9 cellular contexts compared by ENCODE assay signal in the genomic region with DNA sequence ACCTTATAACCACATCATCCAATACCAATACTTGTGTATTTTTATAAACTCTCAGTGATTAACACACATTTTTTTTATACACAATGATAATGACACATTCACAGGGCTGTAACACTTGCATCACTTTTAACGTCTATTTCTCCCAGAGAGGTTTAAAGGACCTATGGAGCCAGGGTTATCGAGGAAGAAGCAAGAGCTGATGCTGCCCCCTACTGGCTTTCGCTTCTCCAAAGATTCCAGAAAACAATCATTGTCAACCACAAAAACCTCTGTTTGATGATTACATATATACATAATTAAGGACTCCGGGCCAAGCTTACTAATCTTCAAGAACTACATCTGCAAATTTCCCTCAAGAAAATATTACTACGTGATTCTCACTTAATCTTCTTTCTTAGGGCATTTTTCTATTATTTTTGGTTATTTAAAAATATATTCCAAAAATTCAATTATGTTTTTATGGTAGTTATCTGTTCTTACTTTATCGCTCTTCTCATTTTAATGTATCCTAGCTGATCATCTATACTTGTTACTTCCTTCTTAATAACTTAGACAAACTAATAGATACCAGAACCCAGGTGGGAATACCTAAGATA.
DNase-seq lines count a peak whose midpoint lies in the region; ATAC-seq, FAIRE-seq and TF ChIP-seq lines count a peak whose summit lies in the region.
"Had no signal": no experiment of that assay in that cellular context is flagged by ENCODE, and none has a peak within 500 bp of the region (broad histone marks: within the 10 kb centered on the region; RNA-seq: fewer than 3 reads in every experiment).

No MANE protein-coding gene starts in this region.

- H3K4me1 ChIP-seq in foreskin keratinocyte = no peaks in the 10 kb centered on the region

- intact Hi-C loops in activated CD4-positive, alpha-beta T cell treated with anti-CD3 and anti-CD28 coated beads, Interleukin-2, amount 10 ng/mL, durations not matched to agents 24 days and 14 days (cut with micrococcal nuclease) = loop anchor here (1.0 kb wide), 1 partner anchor 321 kb away; no protein-coding TSS in a partner anchor
- intact Hi-C loops in posterior cingulate gyrus (cut with DNase I) = loop anchor here (2.0 to 10.0 kb wide), 2 partner anchors 320 to 476 kb away; no protein-coding TSS in a partner anchor

- no peaks in the 10 kb centered on the region for H3K9me3 Mint-ChIP-seq in activated CD4-positive, alpha-beta T cell treated with anti-CD3 and anti-CD28 coated beads, Interleukin-2, amount 10 ng/mL, durations not matched to agents 24 days and 14 days
- H3K9me3 Mint-ChIP-seq: T-helper 1 cell treated with Interleukin-12 subunit alpha and Interleukin-12 subunit beta and Interleukin-4 antibody, amounts not matched to agents 30 μg/mL and 1 μg/mL, for 36 hours had no signal

- no peak for TF ChIP-seq POLR2A in H54 (IDR thresholded peaks at IDR 0.05; ENCODE audit: low read depth, low read length)

- H3K27me3 Mint-ChIP-seq in activated CD4-positive, alpha-beta T cell treated with anti-CD3 and anti-CD28 coated beads, Interleukin-2, amount 10 ng/mL, durations not matched to agents 24 days and 14 days = no peaks in the 10 kb centered on the region

- DNase-seq in Caki2 (ENCODE audit: low read depth) (peak; percentile 50), H54 (ENCODE audit: insufficient read length, low spot score) (peak; percentile 10), NCI-H2171 (lab: John Stamatoyannopoulos, UW) (peak; percentile 66), foreskin keratinocyte (peak; percentile 43 to 65), posterior cingulate gyrus (peak in 6 of 10 donors; percentile 30 to 86 (median 54)), activated gamma-delta T cell (lab: John Stamatoyannopoulos, UW) (no peak)
- DNase-seq in activated CD4-positive, alpha-beta T cell treated with anti-CD3 and anti-CD28 coated beads, Interleukin-2, amount 10 ng/mL, durations not matched to agents 24 days and 14 days = peak; percentile 71

- no peaks in the 10 kb centered on the region for H3K4me1 Mint-ChIP-seq in activated CD4-positive, alpha-beta T cell treated with anti-CD3 and anti-CD28 coated beads, Interleukin-2, amount 10 ng/mL, durations not matched to agents 24 days and 14 days

- TF ChIP-seq CTCF in foreskin keratinocyte (conservative IDR thresholded peaks at IDR 0.05) = peak; percentile 93

- FAIRE-seq in H54 (lab: Jason Lieb, UNC) = peak; percentile 93

- no peak overlapping the region for H3K27ac ChIP-seq in foreskin keratinocyte

- ATAC-seq in foreskin keratinocyte (peak; percentile 90), GM21515 (IDR thresholded peaks at IDR 0.05; ENCODE audit: unreplicated experiment) (no peak)

- H3K4me3 Mint-ChIP-seq in activated CD4-positive, alpha-beta T cell treated with anti-CD3 and anti-CD28 coated beads, Interleukin-2, amount 10 ng/mL, durations not matched to agents 24 days and 14 days = no peak overlapping the region
- H3K4me3 Mint-ChIP-seq: T-helper 1 cell treated with Interleukin-12 subunit alpha and Interleukin-12 subunit beta and Interleukin-4 antibody, amounts not matched to agents 30 μg/mL and 1 μg/mL, for 36 hours had no signal

- in situ Hi-C loops in Caki2 (cut with HindIII; ENCODE audit: low pct_unique_long_range_greater_than_20kb, low sequenced_read_pairs) = no loop called here

- no peaks in the 10 kb centered on the region for H3K27me3 ChIP-seq in foreskin keratinocyte

- no peak overlapping the region for H3K27ac Mint-ChIP-seq in activated CD4-positive, alpha-beta T cell treated with anti-CD3 and anti-CD28 coated beads, Interleukin-2, amount 10 ng/mL, durations not matched to agents 24 days and 14 days
- H3K27ac Mint-ChIP-seq: T-helper 1 cell treated with Interleukin-12 subunit alpha and Interleukin-12 subunit beta and Interleukin-4 antibody, amounts not matched to agents 30 μg/mL and 1 μg/mL, for 36 hours had no signal

- H3K36me3 Mint-ChIP-seq in activated CD4-positive, alpha-beta T cell treated with anti-CD3 and anti-CD28 coated beads, Interleukin-2, amount 10 ng/mL, durations not matched to agents 24 days and 14 days (ENCODE audit: low read depth) = no peaks in the 10 kb centered on the region
